Comparison of ENCODE assay signal across 1 cellular context in genomic region chr9:122190597-122191381, GRCh38.
A peak's percentile ranks its signal among the peaks of the same experiment; 100 is the strongest.
TF ChIP-seq lines count a peak whose summit lies in the region.

No MANE protein-coding gene starts in this region.

TF ChIP-seq in HepG2, 621 proteins besides CTCF, POLR2A, EP300 and RAD21 (continued from another document and continues in another):
- TF ChIP-seq, protein P1, sequence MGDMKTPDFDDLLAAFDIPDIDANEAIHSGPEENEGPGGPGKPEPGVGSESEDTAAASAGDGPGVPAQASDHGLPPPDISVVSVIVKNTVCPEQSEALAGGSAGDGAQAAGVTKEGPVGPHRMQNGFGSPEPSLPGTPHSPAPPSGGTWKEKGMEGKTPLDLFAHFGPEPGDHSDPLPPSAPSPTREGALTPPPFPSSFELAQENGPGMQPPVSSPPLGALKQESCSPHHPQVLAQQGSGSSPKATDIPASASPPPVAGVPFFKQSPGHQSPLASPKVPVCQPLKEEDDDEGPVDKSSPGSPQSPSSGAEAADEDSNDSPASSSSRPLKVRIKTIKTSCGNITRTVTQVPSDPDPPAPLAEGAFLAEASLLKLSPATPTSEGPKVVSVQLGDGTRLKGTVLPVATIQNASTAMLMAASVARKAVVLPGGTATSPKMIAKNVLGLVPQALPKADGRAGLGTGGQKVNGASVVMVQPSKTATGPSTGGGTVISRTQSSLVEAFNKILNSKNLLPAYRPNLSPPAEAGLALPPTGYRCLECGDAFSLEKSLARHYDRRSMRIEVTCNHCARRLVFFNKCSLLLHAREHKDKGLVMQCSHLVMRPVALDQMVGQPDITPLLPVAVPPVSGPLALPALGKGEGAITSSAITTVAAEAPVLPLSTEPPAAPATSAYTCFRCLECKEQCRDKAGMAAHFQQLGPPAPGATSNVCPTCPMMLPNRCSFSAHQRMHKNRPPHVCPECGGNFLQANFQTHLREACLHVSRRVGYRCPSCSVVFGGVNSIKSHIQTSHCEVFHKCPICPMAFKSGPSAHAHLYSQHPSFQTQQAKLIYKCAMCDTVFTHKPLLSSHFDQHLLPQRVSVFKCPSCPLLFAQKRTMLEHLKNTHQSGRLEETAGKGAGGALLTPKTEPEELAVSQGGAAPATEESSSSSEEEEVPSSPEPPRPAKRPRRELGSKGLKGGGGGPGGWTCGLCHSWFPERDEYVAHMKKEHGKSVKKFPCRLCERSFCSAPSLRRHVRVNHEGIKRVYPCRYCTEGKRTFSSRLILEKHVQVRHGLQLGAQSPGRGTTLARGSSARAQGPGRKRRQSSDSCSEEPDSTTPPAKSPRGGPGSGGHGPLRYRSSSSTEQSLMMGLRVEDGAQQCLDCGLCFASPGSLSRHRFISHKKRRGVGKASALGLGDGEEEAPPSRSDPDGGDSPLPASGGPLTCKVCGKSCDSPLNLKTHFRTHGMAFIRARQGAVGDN (CRISPR knock-in tag; IDR thresholded peaks at IDR 0.05), result peak; percentile 53
- TF ChIP-seq, protein P2, sequence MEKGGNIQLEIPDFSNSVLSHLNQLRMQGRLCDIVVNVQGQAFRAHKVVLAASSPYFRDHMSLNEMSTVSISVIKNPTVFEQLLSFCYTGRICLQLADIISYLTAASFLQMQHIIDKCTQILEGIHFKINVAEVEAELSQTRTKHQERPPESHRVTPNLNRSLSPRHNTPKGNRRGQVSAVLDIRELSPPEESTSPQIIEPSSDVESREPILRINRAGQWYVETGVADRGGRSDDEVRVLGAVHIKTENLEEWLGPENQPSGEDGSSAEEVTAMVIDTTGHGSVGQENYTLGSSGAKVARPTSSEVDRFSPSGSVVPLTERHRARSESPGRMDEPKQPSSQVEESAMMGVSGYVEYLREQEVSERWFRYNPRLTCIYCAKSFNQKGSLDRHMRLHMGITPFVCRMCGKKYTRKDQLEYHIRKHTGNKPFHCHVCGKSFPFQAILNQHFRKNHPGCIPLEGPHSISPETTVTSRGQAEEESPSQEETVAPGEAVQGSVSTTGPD (CRISPR knock-in tag; IDR thresholded peaks at IDR 0.05), result peak; percentile 61; the same call in 1 of the 2 replicates
- TF ChIP-seq ZNF367 (CRISPR knock-in tag; IDR thresholded peaks at IDR 0.05; ENCODE audit: borderline replicate concordance) (no peak), ZKSCAN1 (IDR thresholded peaks at IDR 0.05; ENCODE audit: low read length) (no peak), ARID5B (CRISPR knock-in tag; IDR thresholded peaks at IDR 0.05) (peak; percentile 88), AKAP8 (CRISPR knock-in tag; IDR thresholded peaks at IDR 0.05) (no peak), NCOA2 (CRISPR knock-in tag; IDR thresholded peaks at IDR 0.05) (peak; percentile 74), KLF6 (CRISPR knock-in tag; IDR thresholded peaks at IDR 0.05) (no peak), SMYD3 (CRISPR knock-in tag; IDR thresholded peaks at IDR 0.05) (no peak), ZFX (CRISPR knock-in tag; IDR thresholded peaks at IDR 0.05; ENCODE audit: low read depth) (peak; percentile 64), YY1 (IDR thresholded peaks at IDR 0.05; ENCODE audit: insufficient read depth, insufficient replicate concordance, low read depth, low read length) (peak; percentile 22), NBN (conservative IDR thresholded peaks at IDR 0.05) (no peak), ZNF121 (CRISPR knock-in tag; IDR thresholded peaks at IDR 0.05) (no peak), MED13 (CRISPR knock-in tag; IDR thresholded peaks at IDR 0.05) (no peak), FOXP4 (CRISPR knock-in tag; IDR thresholded peaks at IDR 0.05) (peak; percentile 50; the same call in 1 of the 2 replicates), U2AF2 (IDR thresholded peaks at IDR 0.05; ENCODE audit: low read depth, low read length) (no peak), RFX1 (IDR thresholded peaks at IDR 0.05) (no peak), ZNF879 (CRISPR knock-in tag; IDR thresholded peaks at IDR 0.05) (no peak), HHEX (CRISPR knock-in tag; IDR thresholded peaks at IDR 0.05) (no peak), TCF7 (IDR thresholded peaks at IDR 0.05; ENCODE audit: low read depth) (peak; percentile 59; the same call in 1 of the 2 replicates), XBP1 (CRISPR knock-in tag; IDR thresholded peaks at IDR 0.05) (no peak), NFRKB (IDR thresholded peaks at IDR 0.05) (no peak), RARA (CRISPR knock-in tag; IDR thresholded peaks at IDR 0.05) (peak; percentile 91), BCL6 (CRISPR knock-in tag; IDR thresholded peaks at IDR 0.05) (peak; percentile 50)
- TF ChIP-seq, protein P3, sequence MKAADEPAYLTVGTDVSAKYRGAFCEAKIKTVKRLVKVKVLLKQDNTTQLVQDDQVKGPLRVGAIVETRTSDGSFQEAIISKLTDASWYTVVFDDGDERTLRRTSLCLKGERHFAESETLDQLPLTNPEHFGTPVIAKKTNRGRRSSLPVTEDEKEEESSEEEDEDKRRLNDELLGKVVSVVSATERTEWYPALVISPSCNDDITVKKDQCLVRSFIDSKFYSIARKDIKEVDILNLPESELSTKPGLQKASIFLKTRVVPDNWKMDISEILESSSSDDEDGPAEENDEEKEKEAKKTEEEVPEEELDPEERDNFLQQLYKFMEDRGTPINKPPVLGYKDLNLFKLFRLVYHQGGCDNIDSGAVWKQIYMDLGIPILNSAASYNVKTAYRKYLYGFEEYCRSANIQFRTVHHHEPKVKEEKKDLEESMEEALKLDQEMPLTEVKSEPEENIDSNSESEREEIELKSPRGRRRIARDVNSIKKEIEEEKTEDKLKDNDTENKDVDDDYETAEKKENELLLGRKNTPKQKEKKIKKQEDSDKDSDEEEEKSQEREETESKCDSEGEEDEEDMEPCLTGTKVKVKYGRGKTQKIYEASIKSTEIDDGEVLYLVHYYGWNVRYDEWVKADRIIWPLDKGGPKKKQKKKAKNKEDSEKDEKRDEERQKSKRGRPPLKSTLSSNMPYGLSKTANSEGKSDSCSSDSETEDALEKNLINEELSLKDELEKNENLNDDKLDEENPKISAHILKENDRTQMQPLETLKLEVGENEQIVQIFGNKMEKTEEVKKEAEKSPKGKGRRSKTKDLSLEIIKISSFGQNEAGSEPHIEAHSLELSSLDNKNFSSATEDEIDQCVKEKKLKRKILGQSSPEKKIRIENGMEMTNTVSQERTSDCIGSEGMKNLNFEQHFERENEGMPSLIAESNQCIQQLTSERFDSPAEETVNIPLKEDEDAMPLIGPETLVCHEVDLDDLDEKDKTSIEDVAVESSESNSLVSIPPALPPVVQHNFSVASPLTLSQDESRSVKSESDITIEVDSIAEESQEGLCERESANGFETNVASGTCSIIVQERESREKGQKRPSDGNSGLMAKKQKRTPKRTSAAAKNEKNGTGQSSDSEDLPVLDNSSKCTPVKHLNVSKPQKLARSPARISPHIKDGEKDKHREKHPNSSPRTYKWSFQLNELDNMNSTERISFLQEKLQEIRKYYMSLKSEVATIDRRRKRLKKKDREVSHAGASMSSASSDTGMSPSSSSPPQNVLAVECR (CRISPR knock-in tag; IDR thresholded peaks at IDR 0.05; ENCODE audit: borderline replicate concordance), result peak; percentile 17; the same call in 1 of the 2 replicates
- TF ChIP-seq, protein P4, sequence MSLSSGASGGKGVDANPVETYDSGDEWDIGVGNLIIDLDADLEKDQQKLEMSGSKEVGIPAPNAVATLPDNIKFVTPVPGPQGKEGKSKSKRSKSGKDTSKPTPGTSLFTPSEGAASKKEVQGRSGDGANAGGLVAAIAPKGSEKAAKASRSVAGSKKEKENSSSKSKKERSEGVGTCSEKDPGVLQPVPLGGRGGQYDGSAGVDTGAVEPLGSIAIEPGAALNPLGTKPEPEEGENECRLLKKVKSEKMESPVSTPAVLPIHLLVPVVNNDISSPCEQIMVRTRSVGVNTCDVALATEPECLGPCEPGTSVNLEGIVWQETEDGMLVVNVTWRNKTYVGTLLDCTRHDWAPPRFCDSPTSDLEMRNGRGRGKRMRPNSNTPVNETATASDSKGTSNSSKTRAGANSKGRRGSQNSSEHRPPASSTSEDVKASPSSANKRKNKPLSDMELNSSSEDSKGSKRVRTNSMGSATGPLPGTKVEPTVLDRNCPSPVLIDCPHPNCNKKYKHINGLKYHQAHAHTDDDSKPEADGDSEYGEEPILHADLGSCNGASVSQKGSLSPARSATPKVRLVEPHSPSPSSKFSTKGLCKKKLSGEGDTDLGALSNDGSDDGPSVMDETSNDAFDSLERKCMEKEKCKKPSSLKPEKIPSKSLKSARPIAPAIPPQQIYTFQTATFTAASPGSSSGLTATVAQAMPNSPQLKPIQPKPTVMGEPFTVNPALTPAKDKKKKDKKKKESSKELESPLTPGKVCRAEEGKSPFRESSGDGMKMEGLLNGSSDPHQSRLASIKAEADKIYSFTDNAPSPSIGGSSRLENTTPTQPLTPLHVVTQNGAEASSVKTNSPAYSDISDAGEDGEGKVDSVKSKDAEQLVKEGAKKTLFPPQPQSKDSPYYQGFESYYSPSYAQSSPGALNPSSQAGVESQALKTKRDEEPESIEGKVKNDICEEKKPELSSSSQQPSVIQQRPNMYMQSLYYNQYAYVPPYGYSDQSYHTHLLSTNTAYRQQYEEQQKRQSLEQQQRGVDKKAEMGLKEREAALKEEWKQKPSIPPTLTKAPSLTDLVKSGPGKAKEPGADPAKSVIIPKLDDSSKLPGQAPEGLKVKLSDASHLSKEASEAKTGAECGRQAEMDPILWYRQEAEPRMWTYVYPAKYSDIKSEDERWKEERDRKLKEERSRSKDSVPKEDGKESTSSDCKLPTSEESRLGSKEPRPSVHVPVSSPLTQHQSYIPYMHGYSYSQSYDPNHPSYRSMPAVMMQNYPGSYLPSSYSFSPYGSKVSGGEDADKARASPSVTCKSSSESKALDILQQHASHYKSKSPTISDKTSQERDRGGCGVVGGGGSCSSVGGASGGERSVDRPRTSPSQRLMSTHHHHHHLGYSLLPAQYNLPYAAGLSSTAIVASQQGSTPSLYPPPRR (CRISPR knock-in tag; IDR thresholded peaks at IDR 0.05; ENCODE audit: borderline replicate concordance), result peak; percentile 40; the same call in 1 of the 2 replicates
- TF ChIP-seq, protein P5, sequence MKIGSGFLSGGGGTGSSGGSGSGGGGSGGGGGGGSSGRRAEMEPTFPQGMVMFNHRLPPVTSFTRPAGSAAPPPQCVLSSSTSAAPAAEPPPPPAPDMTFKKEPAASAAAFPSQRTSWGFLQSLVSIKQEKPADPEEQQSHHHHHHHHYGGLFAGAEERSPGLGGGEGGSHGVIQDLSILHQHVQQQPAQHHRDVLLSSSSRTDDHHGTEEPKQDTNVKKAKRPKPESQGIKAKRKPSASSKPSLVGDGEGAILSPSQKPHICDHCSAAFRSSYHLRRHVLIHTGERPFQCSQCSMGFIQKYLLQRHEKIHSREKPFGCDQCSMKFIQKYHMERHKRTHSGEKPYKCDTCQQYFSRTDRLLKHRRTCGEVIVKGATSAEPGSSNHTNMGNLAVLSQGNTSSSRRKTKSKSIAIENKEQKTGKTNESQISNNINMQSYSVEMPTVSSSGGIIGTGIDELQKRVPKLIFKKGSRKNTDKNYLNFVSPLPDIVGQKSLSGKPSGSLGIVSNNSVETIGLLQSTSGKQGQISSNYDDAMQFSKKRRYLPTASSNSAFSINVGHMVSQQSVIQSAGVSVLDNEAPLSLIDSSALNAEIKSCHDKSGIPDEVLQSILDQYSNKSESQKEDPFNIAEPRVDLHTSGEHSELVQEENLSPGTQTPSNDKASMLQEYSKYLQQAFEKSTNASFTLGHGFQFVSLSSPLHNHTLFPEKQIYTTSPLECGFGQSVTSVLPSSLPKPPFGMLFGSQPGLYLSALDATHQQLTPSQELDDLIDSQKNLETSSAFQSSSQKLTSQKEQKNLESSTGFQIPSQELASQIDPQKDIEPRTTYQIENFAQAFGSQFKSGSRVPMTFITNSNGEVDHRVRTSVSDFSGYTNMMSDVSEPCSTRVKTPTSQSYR (CRISPR knock-in tag; IDR thresholded peaks at IDR 0.05; ENCODE audit: borderline replicate concordance), result peak; percentile 22; the same call in 1 of the 2 replicates
- TF ChIP-seq, protein P6, sequence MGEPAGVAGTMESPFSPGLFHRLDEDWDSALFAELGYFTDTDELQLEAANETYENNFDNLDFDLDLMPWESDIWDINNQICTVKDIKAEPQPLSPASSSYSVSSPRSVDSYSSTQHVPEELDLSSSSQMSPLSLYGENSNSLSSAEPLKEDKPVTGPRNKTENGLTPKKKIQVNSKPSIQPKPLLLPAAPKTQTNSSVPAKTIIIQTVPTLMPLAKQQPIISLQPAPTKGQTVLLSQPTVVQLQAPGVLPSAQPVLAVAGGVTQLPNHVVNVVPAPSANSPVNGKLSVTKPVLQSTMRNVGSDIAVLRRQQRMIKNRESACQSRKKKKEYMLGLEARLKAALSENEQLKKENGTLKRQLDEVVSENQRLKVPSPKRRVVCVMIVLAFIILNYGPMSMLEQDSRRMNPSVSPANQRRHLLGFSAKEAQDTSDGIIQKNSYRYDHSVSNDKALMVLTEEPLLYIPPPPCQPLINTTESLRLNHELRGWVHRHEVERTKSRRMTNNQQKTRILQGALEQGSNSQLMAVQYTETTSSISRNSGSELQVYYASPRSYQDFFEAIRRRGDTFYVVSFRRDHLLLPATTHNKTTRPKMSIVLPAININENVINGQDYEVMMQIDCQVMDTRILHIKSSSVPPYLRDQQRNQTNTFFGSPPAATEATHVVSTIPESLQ (CRISPR knock-in tag; conservative IDR thresholded peaks at IDR 0.05), result no peak
